ENCODE assay signal across 24 cellular contexts in the genomic region with DNA sequence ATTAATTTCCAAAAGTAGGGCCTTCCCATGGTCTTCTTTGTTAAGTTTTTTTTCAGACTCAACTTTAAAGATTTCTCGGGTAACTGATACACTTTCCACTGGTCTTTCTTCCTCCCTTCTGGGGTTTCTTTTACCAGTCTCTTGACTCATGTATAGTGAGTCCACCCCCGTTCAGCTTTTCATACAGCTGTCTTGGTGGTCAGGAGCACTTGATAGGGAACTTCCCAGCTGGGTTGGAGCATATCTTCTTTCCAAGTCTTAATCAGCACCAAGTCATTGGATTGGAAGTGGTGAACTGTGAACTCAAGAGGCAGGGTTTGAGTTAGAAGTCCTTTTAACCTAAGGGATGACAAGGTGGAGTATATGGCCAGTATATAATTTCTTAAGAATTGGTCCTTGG.
DNase-seq lines count a peak whose midpoint lies in the region; ATAC-seq lines count a peak whose summit lies in the region.
"Had no signal": no experiment of that assay in that cellular context is flagged by ENCODE, and none has a peak within 500 bp of the region (broad histone marks: within the 10 kb centered on the region; RNA-seq: fewer than 3 reads in every experiment).

No MANE protein-coding gene starts in this region.

- H3K4me1 Mint-ChIP-seq in T-helper 2 cell treated with Interferon-gamma antibody and Interleukin-4, amounts not matched to agents 5 μg/mL and 100 μg/mL, for 36 hours (ENCODE audit: low read depth): no peaks in the 10 kb centered on the region
- peaks cover 9% of the 10 kb centered on the region for H3K4me1 Mint-ChIP-seq in activated naive CD8-positive, alpha-beta T cell treated with anti-CD3 and anti-CD28 coated beads, Interleukin-2, amount 50 U/mL, for 24 hours
- H3K4me1 Mint-ChIP-seq: central memory CD8-positive, alpha-beta T cell; nephron progenitor cell; WTC11 had no signal

- peaks cover 2% of the 10 kb centered on the region for H3K27me3 Mint-ChIP-seq in T-helper 2 cell treated with Interferon-gamma antibody and Interleukin-4, amounts not matched to agents 5 μg/mL and 100 μg/mL, for 36 hours (ENCODE audit: low read depth)
- peaks cover 1% of the 10 kb centered on the region for H3K27me3 Mint-ChIP-seq in activated naive CD8-positive, alpha-beta T cell treated with anti-CD3 and anti-CD28 coated beads, Interleukin-2, amount 50 U/mL, for 24 hours

- H3K4me3 Mint-ChIP-seq in T-helper 2 cell treated with Interferon-gamma antibody and Interleukin-4, amounts not matched to agents 5 μg/mL and 100 μg/mL, for 36 hours: no peak overlapping the region
- H3K4me3 Mint-ChIP-seq in activated naive CD8-positive, alpha-beta T cell treated with anti-CD3 and anti-CD28 coated beads, Interleukin-2, amount 50 U/mL, for 24 hours: no peak overlapping the region
- H3K4me3 Mint-ChIP-seq: CD14-positive monocyte; central memory CD8-positive, alpha-beta T cell; nephron progenitor cell; WTC11 had no signal

- no peak overlapping the region for H3K27ac Mint-ChIP-seq in T-helper 2 cell treated with Interferon-gamma antibody and Interleukin-4, amounts not matched to agents 5 μg/mL and 100 μg/mL, for 36 hours
- peak overlapping the region; percentile 38 for H3K27ac Mint-ChIP-seq in activated naive CD8-positive, alpha-beta T cell treated with anti-CD3 and anti-CD28 coated beads, Interleukin-2, amount 50 U/mL, for 24 hours
- H3K27ac Mint-ChIP-seq: CD14-positive monocyte, nephron progenitor cell, WTC11 had no signal

- H3K9me3 Mint-ChIP-seq in T-helper 2 cell treated with Interferon-gamma antibody and Interleukin-4, amounts not matched to agents 5 μg/mL and 100 μg/mL, for 36 hours: peaks cover 17% of the 10 kb centered on the region
- H3K9me3 Mint-ChIP-seq in activated naive CD8-positive, alpha-beta T cell treated with anti-CD3 and anti-CD28 coated beads, Interleukin-2, amount 50 U/mL, for 24 hours: peaks cover 4% of the 10 kb centered on the region
- H3K9me3 Mint-ChIP-seq: central memory CD8-positive, alpha-beta T cell had no signal

- H3K36me3 Mint-ChIP-seq in T-helper 2 cell treated with Interferon-gamma antibody and Interleukin-4, amounts not matched to agents 5 μg/mL and 100 μg/mL, for 36 hours (ENCODE audit: low read depth): peaks cover under 1% of the 10 kb centered on the region
- H3K36me3 Mint-ChIP-seq in activated naive CD8-positive, alpha-beta T cell treated with anti-CD3 and anti-CD28 coated beads, Interleukin-2, amount 50 U/mL, for 24 hours (ENCODE audit: low read depth): no peaks in the 10 kb centered on the region
- H3K36me3 Mint-ChIP-seq: CD14-positive monocyte had no signal

- peak; percentile 97 for ATAC-seq in activated naive CD8-positive, alpha-beta T cell treated with anti-CD3 and anti-CD28 coated beads, Interleukin-2, amount 50 U/mL, for 24 hours
- ATAC-seq in stimulated activated naive CD8-positive, alpha-beta T cell treated with anti-CD3 and anti-CD28 coated beads, Interleukin-15, Interleukin-2, amounts not matched to agents 100 U/mL and 50 U/mL, for 24 hours: peak; percentile 97
- no peak for ATAC-seq in GM18861 (IDR thresholded peaks at IDR 0.05; ENCODE audit: unreplicated experiment)
- ATAC-seq: left cardiac atrium, mucosa of descending colon, Panc1, WTC11 had no signal

- peak; percentile 48 for DNase-seq in T-helper 2 cell treated with Interferon-gamma antibody and Interleukin-4, amounts not matched to agents 5 μg/mL and 100 μg/mL, for 36 hours (ENCODE audit: low spot score)
- no peak for DNase-seq in T-helper 2 cell
- peak; percentile 34 for DNase-seq in stimulated activated CD4-positive, alpha-beta T cell treated with anti-CD3 and anti-CD28 coated beads, Interleukin-15, amount 100 ng/mL, for 24 hours
- DNase-seq in stimulated activated CD4-positive, alpha-beta T cell treated with anti-CD3 and anti-CD28 coated beads, Interleukin-4, amount 100 ng/mL, for 1 hour: no peak
- peak; percentile 23 for DNase-seq in activated naive CD8-positive, alpha-beta T cell treated with anti-CD3 and anti-CD28 coated beads, Interleukin-2, amount 50 U/mL, for 24 hours
- peak; percentile 18 for DNase-seq in stimulated activated naive CD8-positive, alpha-beta T cell treated with anti-CD3 and anti-CD28 coated beads, Interleukin-15, Interleukin-2, amounts not matched to agents 100 U/mL and 50 U/mL, for 24 hours
- no peak for DNase-seq in hypothalamus (lab: John Stamatoyannopoulos, UW)
- DNase-seq: Calu3, dermis blood vessel endothelial cell, esophagus squamous epithelium, left cardiac atrium, mucosa of descending colon, NCI-H1092, NCI-H2029, NCI-H524 treated with DMSO at 0.1 percent for 48 hours, nephron progenitor cell, ovary, SHP77 treated with DMSO at 0.1 percent for 48 hours, SW 1271 had no signal

Comparison
In these comparisons a context has a peak if more than half of its experiments do, and no peak if none do; other contexts are left out.
1. DNase-seq: peak in T-helper 2 cell treated with Interferon-gamma antibody and Interleukin-4, amounts not matched to agents 5 μg/mL and 100 μg/mL, for 36 hours (single experiment), stimulated activated CD4-positive, alpha-beta T cell treated with anti-CD3 and anti-CD28 coated beads, Interleukin-15, amount 100 ng/mL, for 24 hours (single experiment), activated naive CD8-positive, alpha-beta T cell treated with anti-CD3 and anti-CD28 coated beads, Interleukin-2, amount 50 U/mL, for 24 hours (single experiment) and stimulated activated naive CD8-positive, alpha-beta T cell treated with anti-CD3 and anti-CD28 coated beads, Interleukin-15, Interleukin-2, amounts not matched to agents 100 U/mL and 50 U/mL, for 24 hours (single experiment); none in T-helper 2 cell (0 of 5), stimulated activated CD4-positive, alpha-beta T cell treated with anti-CD3 and anti-CD28 coated beads, Interleukin-4, amount 100 ng/mL, for 1 hour (single experiment) and hypothalamus (0 of 51).